In genomic region chr17:39401412-39402278, GRCh38 we compare ENCODE assay signal across 8 cellular contexts.
A peak's percentile ranks its signal among the peaks of the same experiment; 100 is the strongest.
DNase-seq lines count a peak whose midpoint lies in the region; ATAC-seq lines count a peak whose summit lies in the region.

Gene FBXL20, minus strand, starts transcription at chr17:39401626. Its CDS starts 224 bp downstream, at chr17:39401402.

- H3K36me3 Mint-ChIP-seq in central memory CD8-positive, alpha-beta T cell (ENCODE audit: insufficient read depth): peaks cover 27% of the 10 kb centered on the region

- peak; percentile 97 for DNase-seq in AG08395 (ENCODE audit: low spot score)
- DNase-seq in NCI-H345 treated with DMSO at 0.1 percent for 48 hours (lab: John Stamatoyannopoulos, UW; ENCODE audit: unreplicated experiment): peak; percentile 42
- DNase-seq in central memory CD8-positive, alpha-beta T cell (ENCODE audit: low spot score in 2 of 2): peak; percentile 85
- DNase-seq in islet precursor cell: peak; percentile 97
- DNase-seq in stimulated activated CD4-positive, alpha-beta T cell treated with anti-CD3 and anti-CD28 coated beads, Interleukin-12 subunit alpha, Interleukin-12 subunit beta, amount 100 ng/mL, for 24 hours (ENCODE audit: low read depth in 2 of 2): peak; percentile 85 to 92

- no peaks in the 10 kb centered on the region for H3K9me3 Mint-ChIP-seq in central memory CD8-positive, alpha-beta T cell

- no peaks in the 10 kb centered on the region for H3K27me3 Mint-ChIP-seq in central memory CD8-positive, alpha-beta T cell

- H3K4me1 Mint-ChIP-seq in central memory CD8-positive, alpha-beta T cell: peaks cover 17% of the 10 kb centered on the region

- peak; percentile 57 for ATAC-seq in GM19023 (IDR thresholded peaks at IDR 0.05; ENCODE audit: unreplicated experiment)
- peak; percentile 71 for ATAC-seq in HG03280 (IDR thresholded peaks at IDR 0.05; ENCODE audit: unreplicated experiment)
- ATAC-seq in activated CD4-positive, CD25-positive, alpha-beta regulatory T cell treated with anti-CD3 and anti-CD28 coated beads, Interleukin-2, amount 50 U/mL, for 24 hours: peak; percentile 73 to 75
- peak; percentile 85 for ATAC-seq in central memory CD8-positive, alpha-beta T cell (replicated peaks; ENCODE audit: extremely low read depth, poor library complexity, severe bottlenecking)

- peak within 1 kb of the TSS; percentile 94 for H3K27ac Mint-ChIP-seq in central memory CD8-positive, alpha-beta T cell (ENCODE audit: low read depth)

- H3K4me3 Mint-ChIP-seq in central memory CD8-positive, alpha-beta T cell: peak within 1 kb of the TSS; percentile 96

Comparison
In these comparisons a context has a peak if more than half of its experiments do, and no peak if none do; other contexts are left out.
1. Peak in every context shown above with its lines: DNase-seq and ATAC-seq.
2. DNase-seq: peak in every context shown above with its lines; median percentile 97 in AG08395; 97 in islet precursor cell; 88 in stimulated activated CD4-positive, alpha-beta T cell treated with anti-CD3 and anti-CD28 coated beads, Interleukin-12 subunit alpha, Interleukin-12 subunit beta, amount 100 ng/mL, for 24 hours; 85 in central memory CD8-positive, alpha-beta T cell; 42 in NCI-H345 treated with DMSO at 0.1 percent for 48 hours.